ENCODE assay signal across 37 cellular contexts in genomic region chr4:151401739-151402138, GRCh38. TPM values are rescaled to one million over a fixed set of nuclear protein-coding genes. Genes with fewer than 3 reads are reported as not detected.
"Had no signal": no experiment of that assay in that cellular context is flagged by ENCODE, and none has a peak within 500 bp of the region (broad histone marks: within the 10 kb centered on the region; RNA-seq: fewer than 3 reads in every experiment).

No MANE protein-coding gene starts in this region.

- H3K9me3 Mint-ChIP-seq: activated CD4-positive, alpha-beta memory T cell treated with anti-CD3 and anti-CD28 coated beads, Interleukin-2, amount 10 ng/mL, durations not matched to agents 7 days and 5 days; activated CD4-positive, alpha-beta T cell treated with anti-CD3 and anti-CD28 coated beads, Interleukin-2, amount 10 ng/mL, durations not matched to agents 7 days and 5 days; activated naive CD4-positive, alpha-beta T cell treated with anti-CD3 and anti-CD28 coated beads, Interleukin-2, amount 10 ng/mL, durations not matched to agents 7 days and 5 days; activated naive CD4-positive, alpha-beta T cell treated with anti-CD3 and anti-CD28 coated beads, Interleukin-2, amount 50 U/mL, for 24 hours; activated naive CD8-positive, alpha-beta T cell treated with anti-CD3 and anti-CD28 coated beads, Interleukin-2, amount 10 ng/mL, durations not matched to agents 7 days and 5 days; activated naive CD8-positive, alpha-beta T cell treated with anti-CD3 and anti-CD28 coated beads, Interleukin-2, amount 50 U/mL, for 24 hours; activated T-cell treated with anti-CD3 and anti-CD28 coated beads, Interleukin-2, amount 50 U/mL, for 24 hours; activated T-helper 2 cell treated with anti-CD3 and anti-CD28 coated beads, Interferon-gamma antibody, Interleukin-2, Interleukin-4, amounts not matched to agents 10 μg/mL and 5 μg/mL and 100 μg/mL, durations not matched to agents 14 hours and 24 hours and 36 hours; central memory CD8-positive, alpha-beta T cell; T-helper 1 cell treated with Interleukin-12 subunit alpha and Interleukin-12 subunit beta and Interleukin-4 antibody, amounts not matched to agents 30 μg/mL and 1 μg/mL, for 36 hours; T-helper 2 cell treated with Interferon-gamma antibody and Interleukin-4, amounts not matched to agents 5 μg/mL and 100 μg/mL, for 36 hours had no signal

- H3K4me1 Mint-ChIP-seq: activated CD4-positive, alpha-beta memory T cell treated with anti-CD3 and anti-CD28 coated beads, Interleukin-2, amount 10 ng/mL, durations not matched to agents 7 days and 5 days; activated CD4-positive, alpha-beta T cell treated with anti-CD3 and anti-CD28 coated beads for 36 hours; activated CD4-positive, alpha-beta T cell treated with anti-CD3 and anti-CD28 coated beads, Interleukin-2, amount 10 ng/mL, durations not matched to agents 7 days and 5 days; activated CD8-positive, alpha-beta memory T cell treated with anti-CD3 and anti-CD28 coated beads, Interleukin-2, amount 10 ng/mL, durations not matched to agents 7 days and 5 days; activated naive CD4-positive, alpha-beta T cell treated with anti-CD3 and anti-CD28 coated beads, Interleukin-2, amount 10 ng/mL, durations not matched to agents 7 days and 5 days; activated naive CD4-positive, alpha-beta T cell treated with anti-CD3 and anti-CD28 coated beads, Interleukin-2, amount 50 U/mL, for 24 hours; activated naive CD8-positive, alpha-beta T cell treated with anti-CD3 and anti-CD28 coated beads, Interleukin-2, amount 10 ng/mL, durations not matched to agents 7 days and 5 days; activated naive CD8-positive, alpha-beta T cell treated with anti-CD3 and anti-CD28 coated beads, Interleukin-2, amount 50 U/mL, for 24 hours; brain; central memory CD8-positive, alpha-beta T cell had no signal

- H3K27me3 ChIP-seq: ascending aorta had no signal

- H3K27me3 Mint-ChIP-seq: activated naive CD8-positive, alpha-beta T cell treated with anti-CD3 and anti-CD28 coated beads, Interleukin-2, amount 50 U/mL, for 24 hours had no signal

- ATAC-seq: activated CD4-positive, alpha-beta T cell treated with anti-CD3 and anti-CD28 coated beads for 36 hours; activated CD4-positive, CD25-positive, alpha-beta regulatory T cell treated with anti-CD3 and anti-CD28 coated beads, Interleukin-2, amount 50 U/mL, for 24 hours; activated CD8-positive, alpha-beta memory T cell treated with anti-CD3 and anti-CD28 coated beads, Interleukin-2, amount 10 ng/mL, durations not matched to agents 7 days and 5 days; activated CD8-positive, alpha-beta T cell treated with anti-CD3 and anti-CD28 coated beads, Interleukin-2, amount 10 ng/mL, durations not matched to agents 7 days and 5 days; activated naive CD8-positive, alpha-beta T cell treated with anti-CD3 and anti-CD28 coated beads, Interleukin-2, amount 50 U/mL, for 24 hours had no signal

- H3K36me3 Mint-ChIP-seq: activated CD8-positive, alpha-beta memory T cell treated with anti-CD3 and anti-CD28 coated beads, Interleukin-2, amount 10 ng/mL, durations not matched to agents 7 days and 5 days; activated naive CD4-positive, alpha-beta T cell treated with anti-CD3 and anti-CD28 coated beads, Interleukin-2, amount 10 ng/mL, durations not matched to agents 7 days and 5 days; activated naive CD4-positive, alpha-beta T cell treated with anti-CD3 and anti-CD28 coated beads, Interleukin-2, amount 50 U/mL, for 24 hours; activated naive CD8-positive, alpha-beta T cell; activated naive CD8-positive, alpha-beta T cell treated with anti-CD3 and anti-CD28 coated beads, Interleukin-2, amount 10 ng/mL, durations not matched to agents 7 days and 5 days; brain had no signal

- H3K9me3 ChIP-seq: ascending aorta had no signal

- H3K27ac Mint-ChIP-seq: activated CD4-positive, alpha-beta memory T cell treated with anti-CD3 and anti-CD28 coated beads, Interleukin-2, amount 10 ng/mL, durations not matched to agents 7 days and 5 days; activated CD4-positive, alpha-beta T cell treated with anti-CD3 and anti-CD28 coated beads for 36 hours; activated CD4-positive, alpha-beta T cell treated with anti-CD3 and anti-CD28 coated beads, Interleukin-2, amount 10 ng/mL, durations not matched to agents 7 days and 5 days; activated CD8-positive, alpha-beta memory T cell treated with anti-CD3 and anti-CD28 coated beads, Interleukin-2, amount 10 ng/mL, durations not matched to agents 7 days and 5 days; activated CD8-positive, alpha-beta T cell treated with anti-CD3 and anti-CD28 coated beads, Interleukin-2, amount 10 ng/mL, durations not matched to agents 7 days and 5 days; activated naive CD4-positive, alpha-beta T cell treated with anti-CD3 and anti-CD28 coated beads, Interleukin-2, amount 10 ng/mL, durations not matched to agents 7 days and 5 days; activated naive CD4-positive, alpha-beta T cell treated with anti-CD3 and anti-CD28 coated beads, Interleukin-2, amount 50 U/mL, for 24 hours; activated naive CD8-positive, alpha-beta T cell; activated naive CD8-positive, alpha-beta T cell treated with anti-CD3 and anti-CD28 coated beads, Interleukin-2, amount 10 ng/mL, durations not matched to agents 7 days and 5 days; activated naive CD8-positive, alpha-beta T cell treated with anti-CD3 and anti-CD28 coated beads, Interleukin-2, amount 50 U/mL, for 24 hours; activated T-cell treated with anti-CD3 and anti-CD28 coated beads, Interleukin-2, amount 50 U/mL, for 24 hours; activated T-helper 2 cell treated with anti-CD3 and anti-CD28 coated beads, Interferon-gamma antibody, Interleukin-2, Interleukin-4, amounts not matched to agents 10 μg/mL and 5 μg/mL and 100 μg/mL, durations not matched to agents 14 hours and 24 hours and 36 hours; brain; T-helper 1 cell treated with Interleukin-12 subunit alpha and Interleukin-12 subunit beta and Interleukin-4 antibody, amounts not matched to agents 30 μg/mL and 1 μg/mL, for 36 hours; T-helper 2 cell treated with Interferon-gamma antibody and Interleukin-4, amounts not matched to agents 5 μg/mL and 100 μg/mL, for 36 hours had no signal

- DNase-seq: activated CD4-positive, alpha-beta memory T cell treated with anti-CD3 and anti-CD28 coated beads, Interleukin-2, amount 10 ng/mL, durations not matched to agents 7 days and 5 days; activated CD4-positive, alpha-beta T cell treated with anti-CD3 and anti-CD28 coated beads for 1 hour; activated CD4-positive, alpha-beta T cell treated with anti-CD3 and anti-CD28 coated beads for 36 hours; activated CD4-positive, alpha-beta T cell treated with anti-CD3 and anti-CD28 coated beads for 48 hours; activated CD4-positive, alpha-beta T cell treated with anti-CD3 and anti-CD28 coated beads, Interleukin-2, amount 10 ng/mL, durations not matched to agents 7 days and 5 days; activated CD4-positive, alpha-beta T cell treated with anti-CD3 and anti-CD28 coated beads, Interleukin-2, amount 50 U/mL, for 48 hours; activated CD4-positive, CD25-positive, alpha-beta regulatory T cell; activated CD8-positive, alpha-beta memory T cell treated with anti-CD3 and anti-CD28 coated beads for 24 hours; activated CD8-positive, alpha-beta memory T cell treated with anti-CD3 and anti-CD28 coated beads, Interleukin-2, amount 10 ng/mL, durations not matched to agents 7 days and 5 days; activated CD8-positive, alpha-beta memory T cell treated with anti-CD3 and anti-CD28 coated beads, Interleukin-2, amount 50 U/mL, for 48 hours; activated CD8-positive, alpha-beta T cell treated with anti-CD3 and anti-CD28 coated beads, Interleukin-2, amount 10 ng/mL, durations not matched to agents 7 days and 5 days; activated effector memory CD4-positive, alpha-beta T cell treated with Interleukin-2 at 50 U/mL for 16 hours; activated gamma-delta T cell; activated naive CD4-positive, alpha-beta T cell treated with anti-CD3 and anti-CD28 coated beads, Interleukin-2, amount 10 ng/mL, durations not matched to agents 7 days and 5 days; activated naive CD4-positive, alpha-beta T cell treated with Interleukin-2 at 50 U/mL for 16 hours; activated naive CD8-positive, alpha-beta T cell treated with anti-CD3 and anti-CD28 coated beads, Interleukin-2, amount 10 ng/mL, durations not matched to agents 7 days and 5 days; activated naive CD8-positive, alpha-beta T cell treated with anti-CD3 and anti-CD28 coated beads, Interleukin-2, amount 50 U/mL, for 24 hours; activated T-cell treated with anti-CD3 and anti-CD28 coated beads, Interleukin-2, amount 50 U/mL, for 24 hours; activated T-cell treated with anti-CD3 and anti-CD28 coated beads, Interleukin-2, amount 50 U/mL, for 48 hours; amygdala; anterior cingulate cortex; caudate nucleus; cerebellar nuclear complex; T-helper 1 cell; T-helper 2 cell; T-helper 9 cell had no signal

- H3K36me3 ChIP-seq: ascending aorta had no signal

- H3K4me1 ChIP-seq: ascending aorta had no signal

- H3K27ac ChIP-seq: ascending aorta, VCaP had no signal

- FAIRE-seq: TTC549 had no signal

- H3K4me3 ChIP-seq: ascending aorta had no signal

- H3K4me3 Mint-ChIP-seq: activated CD4-positive, alpha-beta memory T cell treated with anti-CD3 and anti-CD28 coated beads, Interleukin-2, amount 10 ng/mL, durations not matched to agents 7 days and 5 days; activated CD4-positive, alpha-beta T cell treated with anti-CD3 and anti-CD28 coated beads for 36 hours; activated CD4-positive, alpha-beta T cell treated with anti-CD3 and anti-CD28 coated beads, Interleukin-2, amount 10 ng/mL, durations not matched to agents 7 days and 5 days; activated CD8-positive, alpha-beta memory T cell treated with anti-CD3 and anti-CD28 coated beads, Interleukin-2, amount 10 ng/mL, durations not matched to agents 7 days and 5 days; activated CD8-positive, alpha-beta T cell treated with anti-CD3 and anti-CD28 coated beads, Interleukin-2, amount 10 ng/mL, durations not matched to agents 7 days and 5 days; activated naive CD4-positive, alpha-beta T cell treated with anti-CD3 and anti-CD28 coated beads, Interleukin-2, amount 10 ng/mL, durations not matched to agents 7 days and 5 days; activated naive CD4-positive, alpha-beta T cell treated with anti-CD3 and anti-CD28 coated beads, Interleukin-2, amount 50 U/mL, for 24 hours; activated naive CD8-positive, alpha-beta T cell; activated naive CD8-positive, alpha-beta T cell treated with anti-CD3 and anti-CD28 coated beads, Interleukin-2, amount 10 ng/mL, durations not matched to agents 7 days and 5 days; activated naive CD8-positive, alpha-beta T cell treated with anti-CD3 and anti-CD28 coated beads, Interleukin-2, amount 50 U/mL, for 24 hours; activated T-cell treated with anti-CD3 and anti-CD28 coated beads, Interleukin-2, amount 50 U/mL, for 24 hours; brain; central memory CD8-positive, alpha-beta T cell; T-helper 1 cell treated with Interleukin-12 subunit alpha and Interleukin-12 subunit beta and Interleukin-4 antibody, amounts not matched to agents 30 μg/mL and 1 μg/mL, for 36 hours; T-helper 2 cell treated with Interferon-gamma antibody and Interleukin-4, amounts not matched to agents 5 μg/mL and 100 μg/mL, for 36 hours had no signal

RNA-seq across cellular contexts. Expression of gene FHIP1A, which starts 7.2 kb away (rescaled TPM):
- total RNA-seq: activated CD4-positive, alpha-beta T cell treated with anti-CD3 and anti-CD28 coated beads, Interleukin-2, amount 10 ng/mL, durations not matched to agents 7 days and 5 days; activated CD8-positive, alpha-beta memory T cell treated with anti-CD3 and anti-CD28 coated beads, Interleukin-2, amount 10 ng/mL, durations not matched to agents 7 days and 5 days; activated CD8-positive, alpha-beta T cell treated with anti-CD3 and anti-CD28 coated beads, Interleukin-2, amount 10 ng/mL, durations not matched to agents 7 days and 5 days; activated T-helper 2 cell treated with anti-CD3 and anti-CD28 coated beads, Interferon-gamma antibody, Interleukin-2, Interleukin-4, amounts not matched to agents 10 μg/mL and 5 μg/mL and 100 μg/mL, durations not matched to agents 14 hours and 24 hours and 36 hours; ascending aorta had no signal
